8 cellular contexts compared by ENCODE assay signal in the genomic region with DNA sequence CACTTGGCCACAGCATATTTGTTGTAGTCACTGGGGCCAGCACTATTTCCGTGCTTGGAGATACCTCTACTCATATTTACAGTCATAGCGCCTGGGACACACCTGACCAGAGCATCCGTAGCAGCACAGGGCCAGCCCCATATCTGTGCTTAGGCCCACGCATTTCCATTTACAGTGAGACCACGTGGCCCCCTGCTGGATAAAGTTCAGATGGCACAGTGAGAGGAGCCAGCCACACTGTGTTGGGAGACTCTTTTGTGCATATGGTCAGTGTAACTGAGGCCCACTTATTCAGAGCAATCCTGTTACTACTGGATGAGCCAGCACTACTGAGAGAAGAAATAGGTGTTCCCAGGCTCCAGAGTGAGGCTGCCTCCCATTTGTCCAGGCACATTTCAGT.
DNase-seq lines count a peak whose midpoint lies in the region; ATAC-seq and TF ChIP-seq lines count a peak whose summit lies in the region.

No MANE protein-coding gene starts in this region.

- H3K4me1 ChIP-seq in stomach, result no peaks in the 10 kb centered on the region

- H3K27me3 ChIP-seq in stomach, result no peaks in the 10 kb centered on the region

- H3K9me3 ChIP-seq in stomach, result no peaks in the 10 kb centered on the region

- peak; percentile 89 for ATAC-seq in GM18858 (IDR thresholded peaks at IDR 0.05; ENCODE audit: unreplicated experiment)
- ATAC-seq in HG02885 (IDR thresholded peaks at IDR 0.05; ENCODE audit: poor library complexity, unreplicated experiment), result peak; percentile 95
- peak; percentile 73 for ATAC-seq in left colon

- no peak overlapping the region for H3K4me3 ChIP-seq in stomach

- intact Hi-C loops in left colon (cut with DNase I, micrococcal nuclease), result no loop called here
- intact Hi-C loops in stomach (cut with DNase I; ENCODE audit: low total_unique reads), result loop anchor here (5.0 kb wide), 1 partner anchor 109 kb away; no protein-coding TSS in a partner anchor

- no peak overlapping the region for H3K27ac ChIP-seq in stomach

- 26 to 47% (median 28%) methylated on average over 3 to 5 of the region's 5 CpGs for WGBS in stomach, 5 donors

- TF ChIP-seq POLR2A in stomach (IDR thresholded peaks at IDR 0.05), result no peak

- peak; percentile 23 for DNase-seq in COLO829 (ENCODE audit: low spot score)
- peak; percentile 37 for DNase-seq in NCI-H460 (ENCODE audit: extremely low read depth, low read depth)
- peak; percentile 36 for DNase-seq in astrocyte of the hippocampus (ENCODE audit: low read depth, low spot score)
- DNase-seq in left colon, result peak in 1 of 2 donors; percentile 41
- DNase-seq in stomach, result peak; percentile 61
- DNase-seq in OCI-M2 (lab: John Stamatoyannopoulos, UW; ENCODE audit: unreplicated experiment), result no peak

- peak in 5 of 7 experiments; percentile 26 to 58 (median 45) for TF ChIP-seq CTCF in stomach (IDR thresholded peaks at IDR 0.05)

- no peak for TF ChIP-seq EP300 in stomach (IDR thresholded peaks at IDR 0.05)

- H3K36me3 ChIP-seq in stomach, result no peaks in the 10 kb centered on the region
